Comparison of ENCODE assay signal across 1 cellular context in the genomic region with DNA sequence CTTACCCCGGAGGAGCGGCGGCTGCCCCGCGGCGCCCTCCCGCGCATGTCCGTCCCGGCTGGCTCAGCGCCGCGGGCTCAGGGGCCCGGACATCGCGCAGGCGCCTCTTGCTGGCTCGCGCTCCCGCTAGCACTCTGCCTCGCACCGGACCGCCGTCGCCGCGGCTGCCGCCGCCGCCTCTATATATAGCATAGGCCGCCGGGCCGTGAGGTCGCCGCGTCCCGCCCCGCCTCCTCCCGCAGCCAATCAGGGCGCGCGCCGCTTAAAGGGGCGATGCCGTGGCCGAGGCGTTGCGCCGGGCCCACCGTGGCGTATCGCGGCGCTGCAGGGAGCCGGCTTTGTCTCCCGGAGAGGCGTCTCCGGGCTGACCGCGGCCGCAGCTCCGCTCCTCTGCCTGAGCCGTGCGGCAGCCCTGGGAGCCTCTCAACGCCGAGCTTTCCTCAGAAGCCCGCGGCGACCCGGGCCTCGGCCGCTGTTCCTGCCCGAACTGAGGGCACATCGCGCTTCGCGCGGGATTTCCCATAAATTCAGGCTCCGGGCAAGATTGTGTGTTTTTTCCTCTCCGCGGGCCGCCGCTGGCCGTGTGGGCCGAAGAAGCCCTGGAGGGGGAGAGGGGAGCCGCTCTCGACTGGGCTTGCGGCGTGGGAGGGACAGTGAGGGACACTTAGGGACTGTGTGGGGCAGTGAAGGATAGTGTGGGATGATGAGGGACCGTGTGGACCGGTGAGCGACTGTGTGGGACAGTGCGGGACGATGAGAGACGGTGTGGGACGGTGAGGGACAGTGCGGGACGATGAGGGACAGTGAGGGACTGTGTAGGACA.
TF ChIP-seq lines count a peak whose summit lies in the region.

A gene with protein sequence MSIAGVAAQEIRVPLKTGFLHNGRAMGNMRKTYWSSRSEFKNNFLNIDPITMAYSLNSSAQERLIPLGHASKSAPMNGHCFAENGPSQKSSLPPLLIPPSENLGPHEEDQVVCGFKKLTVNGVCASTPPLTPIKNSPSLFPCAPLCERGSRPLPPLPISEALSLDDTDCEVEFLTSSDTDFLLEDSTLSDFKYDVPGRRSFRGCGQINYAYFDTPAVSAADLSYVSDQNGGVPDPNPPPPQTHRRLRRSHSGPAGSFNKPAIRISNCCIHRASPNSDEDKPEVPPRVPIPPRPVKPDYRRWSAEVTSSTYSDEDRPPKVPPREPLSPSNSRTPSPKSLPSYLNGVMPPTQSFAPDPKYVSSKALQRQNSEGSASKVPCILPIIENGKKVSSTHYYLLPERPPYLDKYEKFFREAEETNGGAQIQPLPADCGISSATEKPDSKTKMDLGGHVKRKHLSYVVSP (minus strand): TSS at position 157 of the 823 bp plus-strand sequence. CDS start 10,690 bp downstream, outside the sequence.

TF ChIP-seq in HepG2, 621 proteins besides CTCF, POLR2A, EP300 and RAD21 (continued from another document and continues in another):
- TF ChIP-seq, protein P1, sequence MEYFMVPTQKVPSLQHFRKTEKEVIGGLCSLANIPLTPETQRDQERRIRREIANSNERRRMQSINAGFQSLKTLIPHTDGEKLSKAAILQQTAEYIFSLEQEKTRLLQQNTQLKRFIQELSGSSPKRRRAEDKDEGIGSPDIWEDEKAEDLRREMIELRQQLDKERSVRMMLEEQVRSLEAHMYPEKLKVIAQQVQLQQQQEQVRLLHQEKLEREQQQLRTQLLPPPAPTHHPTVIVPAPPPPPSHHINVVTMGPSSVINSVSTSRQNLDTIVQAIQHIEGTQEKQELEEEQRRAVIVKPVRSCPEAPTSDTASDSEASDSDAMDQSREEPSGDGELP (IDR thresholded peaks at IDR 0.05; ENCODE audit: borderline replicate concordance, low read depth), result peak; percentile 36; the same call in 1 of the 2 replicates
- TF ChIP-seq ZNF773 (CRISPR knock-in tag; IDR thresholded peaks at IDR 0.05; ENCODE audit: borderline replicate concordance) (peak; percentile 84; the same call in 1 of the 2 replicates), SP1 (IDR thresholded peaks at IDR 0.05) (no peak), SP1 (CRISPR knock-in tag; IDR thresholded peaks at IDR 0.05) (peak; percentile 91), ETV6 (CRISPR knock-in tag; conservative IDR thresholded peaks at IDR 0.05) (no peak), ONECUT2 (CRISPR knock-in tag; IDR thresholded peaks at IDR 0.05) (no peak), PRPF4 (IDR thresholded peaks at IDR 0.05; ENCODE audit: low read depth, low read length, poor library complexity, severe bottlenecking) (no peak), RAD51 (IDR thresholded peaks at IDR 0.05; ENCODE audit: borderline replicate concordance) (no peak), ATAD3A (CRISPR knock-in tag; IDR thresholded peaks at IDR 0.05) (no peak), ARNTL (CRISPR knock-in tag; IDR thresholded peaks at IDR 0.05) (no peak; the same call in 1 of the 2 replicates), ZBTB21 (CRISPR knock-in tag; IDR thresholded peaks at IDR 0.05) (no peak), PHF20 (CRISPR knock-in tag; IDR thresholded peaks at IDR 0.05) (peak; percentile 16; the same call in 1 of the 2 replicates), RORA (CRISPR knock-in tag; IDR thresholded peaks at IDR 0.05) (no peak), ZNF629 (CRISPR knock-in tag; conservative IDR thresholded peaks at IDR 0.05) (no peak), MBD4 (IDR thresholded peaks at IDR 0.05; ENCODE audit: borderline replicate concordance, low read length) (no peak), ZNF589 (CRISPR knock-in tag; conservative IDR thresholded peaks at IDR 0.05) (peak; percentile 17), PLRG1 (conservative IDR thresholded peaks at IDR 0.05) (no peak), ZNF598 (CRISPR knock-in tag; IDR thresholded peaks at IDR 0.05; ENCODE audit: borderline replicate concordance) (0 out of 2 replicates have a peak, but pooled peaks have one; percentile 5), ZNF839 (CRISPR knock-in tag; IDR thresholded peaks at IDR 0.05; ENCODE audit: borderline replicate concordance) (no peak), ZNF12 (CRISPR knock-in tag; IDR thresholded peaks at IDR 0.05) (0 out of 2 replicates have a peak, but pooled peaks have one; percentile 13), ZNF737 (CRISPR knock-in tag; IDR thresholded peaks at IDR 0.05; ENCODE audit: borderline replicate concordance) (0 out of 2 replicates have a peak, but pooled peaks have one; percentile 93), ZNF230 (CRISPR knock-in tag; IDR thresholded peaks at IDR 0.05) (peak; percentile 59; the same call in 1 of the 2 replicates), RCOR2 (CRISPR knock-in tag; IDR thresholded peaks at IDR 0.05) (no peak), KAT7 (CRISPR knock-in tag; IDR thresholded peaks at IDR 0.05; ENCODE audit: borderline replicate concordance) (peak; percentile 65), SETDB1 (CRISPR knock-in tag; IDR thresholded peaks at IDR 0.05; ENCODE audit: borderline replicate concordance) (no peak), ZNF296 (CRISPR knock-in tag; conservative IDR thresholded peaks at IDR 0.05) (no peak; the same call in 1 of the 2 replicates), ZFP36L2 (CRISPR knock-in tag; IDR thresholded peaks at IDR 0.05) (no peak), ZNF232 (CRISPR knock-in tag; IDR thresholded peaks at IDR 0.05; ENCODE audit: borderline replicate concordance) (peak; percentile 61; the same call in 1 of the 2 replicates), IKZF4 (CRISPR knock-in tag; IDR thresholded peaks at IDR 0.05; ENCODE audit: borderline replicate concordance, low read depth, not compliant biosample characterization) (no peak), ZNF101 (CRISPR knock-in tag; IDR thresholded peaks at IDR 0.05; ENCODE audit: borderline replicate concordance, low read depth) (peak; percentile 95; the same call in 1 of the 2 replicates), ESRRA (CRISPR knock-in tag; IDR thresholded peaks at IDR 0.05; ENCODE audit: low read depth) (0 out of 2 replicates have a peak, but pooled peaks have one; percentile 21), NFE2L2 (IDR thresholded peaks at IDR 0.05; ENCODE audit: low read length) (no peak), TCF7L2 (IDR thresholded peaks at IDR 0.05; ENCODE audit: low read depth, low read length) (no peak), ZNF569 (CRISPR knock-in tag; IDR thresholded peaks at IDR 0.05; ENCODE audit: borderline replicate concordance) (no peak), ZNF546 (CRISPR knock-in tag; conservative IDR thresholded peaks at IDR 0.05) (peak; percentile 43; the same call in 1 of the 2 replicates), ZNF3 (CRISPR knock-in tag; IDR thresholded peaks at IDR 0.05) (0 out of 2 replicates have a peak, but pooled peaks have one; percentile 26), HNRNPK (IDR thresholded peaks at IDR 0.05; ENCODE audit: low read depth, low read length, poor library complexity, severe bottlenecking) (no peak), SKI (IDR thresholded peaks at IDR 0.05; ENCODE audit: partially characterized antibody) (peak; percentile 89), ZNF329 (CRISPR knock-in tag; IDR thresholded peaks at IDR 0.05; ENCODE audit: low read depth) (no peak), ZNF619 (CRISPR knock-in tag; IDR thresholded peaks at IDR 0.05) (no peak), TMF1 (CRISPR knock-in tag; IDR thresholded peaks at IDR 0.05; ENCODE audit: low read depth) (no peak; the same call in 1 of the 2 replicates)
- TF ChIP-seq, protein P2, sequence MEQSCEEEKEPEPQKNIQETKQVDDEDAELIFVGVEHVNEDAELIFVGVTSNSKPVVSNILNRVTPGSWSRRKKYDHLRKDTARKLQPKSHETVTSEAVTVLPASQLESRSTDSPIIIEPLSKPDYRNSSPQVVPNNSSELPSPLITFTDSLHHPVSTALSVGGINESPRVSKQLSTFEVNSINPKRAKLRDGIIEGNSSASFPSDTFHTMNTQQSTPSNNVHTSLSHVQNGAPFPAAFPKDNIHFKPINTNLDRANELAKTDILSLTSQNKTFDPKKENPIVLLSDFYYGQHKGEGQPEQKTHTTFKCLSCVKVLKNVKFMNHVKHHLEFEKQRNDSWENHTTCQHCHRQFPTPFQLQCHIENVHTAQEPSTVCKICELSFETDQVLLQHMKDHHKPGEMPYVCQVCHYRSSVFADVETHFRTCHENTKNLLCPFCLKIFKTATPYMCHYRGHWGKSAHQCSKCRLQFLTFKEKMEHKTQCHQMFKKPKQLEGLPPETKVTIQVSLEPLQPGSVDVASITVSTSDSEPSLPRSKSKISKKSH (CRISPR knock-in tag; IDR thresholded peaks at IDR 0.05; ENCODE audit: borderline replicate concordance), result peak; percentile 51; the same call in 1 of the 2 replicates
- TF ChIP-seq, protein P3, sequence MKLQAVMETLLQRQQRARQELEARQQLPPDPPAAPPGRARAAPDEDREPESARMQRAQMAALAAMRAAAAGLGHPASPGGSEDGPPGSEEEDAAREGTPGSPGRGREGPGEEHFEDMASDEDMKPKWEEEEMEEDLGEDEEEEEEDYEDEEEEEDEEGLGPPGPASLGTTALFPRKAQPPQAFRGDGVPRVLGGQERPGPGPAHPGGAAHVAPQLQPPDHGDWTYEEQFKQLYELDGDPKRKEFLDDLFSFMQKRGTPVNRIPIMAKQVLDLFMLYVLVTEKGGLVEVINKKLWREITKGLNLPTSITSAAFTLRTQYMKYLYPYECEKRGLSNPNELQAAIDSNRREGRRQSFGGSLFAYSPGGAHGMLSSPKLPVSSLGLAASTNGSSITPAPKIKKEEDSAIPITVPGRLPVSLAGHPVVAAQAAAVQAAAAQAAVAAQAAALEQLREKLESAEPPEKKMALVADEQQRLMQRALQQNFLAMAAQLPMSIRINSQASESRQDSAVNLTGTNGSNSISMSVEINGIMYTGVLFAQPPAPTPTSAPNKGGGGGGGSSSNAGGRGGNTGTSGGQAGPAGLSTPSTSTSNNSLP (IDR thresholded peaks at IDR 0.05; ENCODE audit: low read depth, low read length), result no peak
- TF ChIP-seq, protein P4, sequence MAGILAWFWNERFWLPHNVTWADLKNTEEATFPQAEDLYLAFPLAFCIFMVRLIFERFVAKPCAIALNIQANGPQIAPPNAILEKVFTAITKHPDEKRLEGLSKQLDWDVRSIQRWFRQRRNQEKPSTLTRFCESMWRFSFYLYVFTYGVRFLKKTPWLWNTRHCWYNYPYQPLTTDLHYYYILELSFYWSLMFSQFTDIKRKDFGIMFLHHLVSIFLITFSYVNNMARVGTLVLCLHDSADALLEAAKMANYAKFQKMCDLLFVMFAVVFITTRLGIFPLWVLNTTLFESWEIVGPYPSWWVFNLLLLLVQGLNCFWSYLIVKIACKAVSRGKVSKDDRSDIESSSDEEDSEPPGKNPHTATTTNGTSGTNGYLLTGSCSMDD (CRISPR knock-in tag; IDR thresholded peaks at IDR 0.05), result no peak
- TF ChIP-seq, protein P5, sequence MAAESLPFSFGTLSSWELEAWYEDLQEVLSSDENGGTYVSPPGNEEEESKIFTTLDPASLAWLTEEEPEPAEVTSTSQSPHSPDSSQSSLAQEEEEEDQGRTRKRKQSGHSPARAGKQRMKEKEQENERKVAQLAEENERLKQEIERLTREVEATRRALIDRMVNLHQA (CRISPR knock-in tag; IDR thresholded peaks at IDR 0.05), result no peak
- TF ChIP-seq, protein P6, sequence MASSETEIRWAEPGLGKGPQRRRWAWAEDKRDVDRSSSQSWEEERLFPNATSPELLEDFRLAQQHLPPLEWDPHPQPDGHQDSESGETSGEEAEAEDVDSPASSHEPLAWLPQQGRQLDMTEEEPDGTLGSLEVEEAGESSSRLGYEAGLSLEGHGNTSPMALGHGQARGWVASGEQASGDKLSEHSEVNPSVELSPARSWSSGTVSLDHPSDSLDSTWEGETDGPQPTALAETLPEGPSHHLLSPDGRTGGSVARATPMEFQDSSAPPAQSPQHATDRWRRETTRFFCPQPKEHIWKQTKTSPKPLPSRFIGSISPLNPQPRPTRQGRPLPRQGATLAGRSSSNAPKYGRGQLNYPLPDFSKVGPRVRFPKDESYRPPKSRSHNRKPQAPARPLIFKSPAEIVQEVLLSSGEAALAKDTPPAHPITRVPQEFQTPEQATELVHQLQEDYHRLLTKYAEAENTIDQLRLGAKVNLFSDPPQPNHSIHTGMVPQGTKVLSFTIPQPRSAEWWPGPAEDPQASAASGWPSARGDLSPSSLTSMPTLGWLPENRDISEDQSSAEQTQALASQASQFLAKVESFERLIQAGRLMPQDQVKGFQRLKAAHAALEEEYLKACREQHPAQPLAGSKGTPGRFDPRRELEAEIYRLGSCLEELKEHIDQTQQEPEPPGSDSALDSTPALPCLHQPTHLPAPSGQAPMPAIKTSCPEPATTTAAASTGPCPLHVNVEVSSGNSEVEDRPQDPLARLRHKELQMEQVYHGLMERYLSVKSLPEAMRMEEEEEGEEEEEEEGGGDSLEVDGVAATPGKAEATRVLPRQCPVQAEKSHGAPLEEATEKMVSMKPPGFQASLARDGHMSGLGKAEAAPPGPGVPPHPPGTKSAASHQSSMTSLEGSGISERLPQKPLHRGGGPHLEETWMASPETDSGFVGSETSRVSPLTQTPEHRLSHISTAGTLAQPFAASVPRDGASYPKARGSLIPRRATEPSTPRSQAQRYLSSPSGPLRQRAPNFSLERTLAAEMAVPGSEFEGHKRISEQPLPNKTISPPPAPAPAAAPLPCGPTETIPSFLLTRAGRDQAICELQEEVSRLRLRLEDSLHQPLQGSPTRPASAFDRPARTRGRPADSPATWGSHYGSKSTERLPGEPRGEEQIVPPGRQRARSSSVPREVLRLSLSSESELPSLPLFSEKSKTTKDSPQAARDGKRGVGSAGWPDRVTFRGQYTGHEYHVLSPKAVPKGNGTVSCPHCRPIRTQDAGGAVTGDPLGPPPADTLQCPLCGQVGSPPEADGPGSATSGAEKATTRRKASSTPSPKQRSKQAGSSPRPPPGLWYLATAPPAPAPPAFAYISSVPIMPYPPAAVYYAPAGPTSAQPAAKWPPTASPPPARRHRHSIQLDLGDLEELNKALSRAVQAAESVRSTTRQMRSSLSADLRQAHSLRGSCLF (CRISPR knock-in tag; IDR thresholded peaks at IDR 0.05; ENCODE audit: borderline replicate concordance), result no peak
- TF ChIP-seq, protein P7, sequence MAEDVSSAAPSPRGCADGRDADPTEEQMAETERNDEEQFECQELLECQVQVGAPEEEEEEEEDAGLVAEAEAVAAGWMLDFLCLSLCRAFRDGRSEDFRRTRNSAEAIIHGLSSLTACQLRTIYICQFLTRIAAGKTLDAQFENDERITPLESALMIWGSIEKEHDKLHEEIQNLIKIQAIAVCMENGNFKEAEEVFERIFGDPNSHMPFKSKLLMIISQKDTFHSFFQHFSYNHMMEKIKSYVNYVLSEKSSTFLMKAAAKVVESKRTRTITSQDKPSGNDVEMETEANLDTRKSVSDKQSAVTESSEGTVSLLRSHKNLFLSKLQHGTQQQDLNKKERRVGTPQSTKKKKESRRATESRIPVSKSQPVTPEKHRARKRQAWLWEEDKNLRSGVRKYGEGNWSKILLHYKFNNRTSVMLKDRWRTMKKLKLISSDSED (CRISPR knock-in tag; IDR thresholded peaks at IDR 0.05), result peak; percentile 42; the same call in 1 of the 2 replicates
- TF ChIP-seq, protein P8, sequence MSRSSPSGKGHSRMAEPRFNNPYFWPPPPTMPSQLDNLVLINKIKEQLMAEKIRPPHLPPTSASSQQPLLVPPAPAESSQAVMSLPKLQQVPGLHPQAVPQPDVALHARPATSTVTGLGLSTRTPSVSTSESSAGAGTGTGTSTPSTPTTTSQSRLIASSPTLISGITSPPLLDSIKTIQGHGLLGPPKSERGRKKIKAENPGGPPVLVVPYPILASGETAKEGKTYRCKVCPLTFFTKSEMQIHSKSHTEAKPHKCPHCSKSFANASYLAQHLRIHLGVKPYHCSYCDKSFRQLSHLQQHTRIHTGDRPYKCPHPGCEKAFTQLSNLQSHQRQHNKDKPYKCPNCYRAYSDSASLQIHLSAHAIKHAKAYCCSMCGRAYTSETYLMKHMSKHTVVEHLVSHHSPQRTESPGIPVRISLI (CRISPR knock-in tag; IDR thresholded peaks at IDR 0.05; ENCODE audit: borderline replicate concordance), result peak; percentile 30; the same call in 1 of the 2 replicates
